In the genomic region with DNA sequence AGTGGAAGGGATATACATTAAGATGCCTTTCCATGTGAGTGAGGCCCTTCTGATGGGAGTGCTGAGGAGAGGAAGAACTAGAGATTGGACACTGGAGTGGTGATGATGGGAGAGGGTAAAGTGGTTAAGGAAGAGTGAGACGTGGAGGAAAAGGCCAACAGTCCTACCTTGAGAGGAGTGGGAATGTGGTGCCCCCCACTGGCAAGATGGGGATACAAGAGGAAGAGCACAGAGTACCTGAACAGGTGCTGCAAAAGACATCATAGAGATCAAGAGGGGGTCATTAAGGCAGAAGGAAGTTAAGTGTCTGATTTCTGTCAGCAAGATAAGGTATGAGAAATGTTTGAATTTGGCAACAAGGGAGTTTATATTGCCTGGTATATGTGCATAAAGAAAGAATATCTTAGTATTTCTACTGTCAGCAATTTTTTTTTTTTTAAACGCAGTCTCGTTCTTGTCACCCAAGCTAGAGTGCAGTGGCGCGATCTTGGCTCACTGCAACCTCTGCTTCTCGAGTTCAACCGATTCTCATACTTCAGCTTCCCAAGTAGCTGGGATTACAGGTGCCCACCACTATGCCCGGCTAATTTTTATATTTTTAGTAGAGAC, we compare ENCODE assay signal across 8 cellular contexts. TPM values are rescaled to one million over a fixed set of nuclear protein-coding genes. Genes with fewer than 3 reads are reported as not detected.
DNase-seq lines count a peak whose midpoint lies in the region; ATAC-seq lines count a peak whose summit lies in the region.

No MANE protein-coding gene starts in this region.

- ATAC-seq in HG02840 (IDR thresholded peaks at IDR 0.05; ENCODE audit: low FRiP score, unreplicated experiment) (no peak), GM21381 (IDR thresholded peaks at IDR 0.05; ENCODE audit: unreplicated experiment) (no peak)

- in situ Hi-C loops in G401 (cut with HindIII; ENCODE audit: low sequenced_read_pairs), result no loop called here

- DNase-seq in G401 (ENCODE audit: low spot score) (peak; percentile 27), NCI-H526 treated with DMSO at 0.1 percent for 48 hours (lab: John Stamatoyannopoulos, UW) (peak; percentile 7), iPS DF 4.7 (ENCODE audit: extremely low read depth, low spot score) (peak; percentile 41), RKO (ENCODE audit: low spot score) (no peak)
- DNase-seq in activated effector memory CD4-positive, alpha-beta T cell treated with anti-CD3 and anti-CD28 coated beads, Interleukin-2, amount 50 U/mL, for 16 hours, result peak; percentile 81
- DNase-seq in stimulated activated CD8-positive, alpha-beta memory T cell treated with anti-CD3 and anti-CD28 coated beads, Interleukin-12 subunit alpha, Interleukin-12 subunit beta, amount 100 ng/mL, for 1 hour (ENCODE audit: low read depth), result peak; percentile 37

RNA-seq across cellular contexts. Expression of gene ARIH2, which starts 34.0 kb away (rescaled TPM):
- total RNA-seq in G401 (2014; rRNA removed; shearing (Covaris generic)), result 165 and 178 TPM in 2 replicates

RNA-seq across cellular contexts. Expression of gene P4HTM, which starts 37.4 kb away (rescaled TPM):
- total RNA-seq in G401 (2014; rRNA removed; shearing (Covaris generic)), result 0.03 TPM in 1 of 2 replicates, not detected in the other

RNA-seq across cellular contexts. Expression of gene SLC25A20, which starts 53.9 kb away (rescaled TPM):
- total RNA-seq in G401 (2014; rRNA removed; shearing (Covaris generic)), result 16.0 and 30.1 TPM in 2 replicates

RNA-seq across cellular contexts. Expression of gene WDR6, which starts 54.6 kb away (rescaled TPM):
- total RNA-seq in G401 (2014; rRNA removed; shearing (Covaris generic)), result 154 and 164 TPM in 2 replicates
